Comparison of ENCODE assay signal across 16 cellular contexts in the genomic region with DNA sequence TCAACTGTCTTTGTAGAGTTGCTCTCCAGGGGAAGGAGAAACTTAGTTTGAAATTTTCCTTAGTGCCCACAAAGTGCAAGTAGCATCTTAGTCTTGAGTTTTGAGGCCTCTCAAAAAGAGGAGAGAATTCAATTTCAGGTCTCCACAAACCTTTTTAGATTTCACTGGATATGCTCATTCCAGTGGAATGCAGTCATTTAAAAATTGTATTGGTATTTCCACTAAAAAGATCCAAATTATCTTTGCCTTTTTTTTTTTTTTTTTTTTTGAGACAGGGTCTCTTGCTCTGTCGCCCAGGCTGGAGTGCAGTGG.
A peak's percentile ranks its signal among the peaks of the same experiment; 100 is the strongest.
DNase-seq lines count a peak whose midpoint lies in the region; ATAC-seq and TF ChIP-seq lines count a peak whose summit lies in the region.
"Had no signal": no experiment of that assay in that cellular context is flagged by ENCODE, and none has a peak within 500 bp of the region (broad histone marks: within the 10 kb centered on the region; RNA-seq: fewer than 3 reads in every experiment).

No MANE protein-coding gene starts in this region.

- TF ChIP-seq CTCF in 22Rv1 (IDR thresholded peaks at IDR 0.05) (0 out of 2 replicates have a peak, but pooled peaks have one; percentile 35), C4-2B (conservative IDR thresholded peaks at IDR 0.05) (peak; percentile 52; the same call in 1 of the 2 replicates), KMS-11 (conservative IDR thresholded peaks at IDR 0.05; ENCODE audit: low read depth, low read length) (peak; percentile 16; the same call in 1 of the 2 replicates)

- no peak for ATAC-seq in effector memory CD8-positive, alpha-beta T cell (replicated peaks)
- ATAC-seq: Panc1, Right ventricle myocardium inferior had no signal

- no peak for DNase-seq in effector memory CD8-positive, alpha-beta T cell
- DNase-seq in activated T-cell treated with anti-CD3 and anti-CD28 coated beads for 4 hours: no peak
- no peak for DNase-seq in erythroblast (lab: John Stamatoyannopoulos, UW)
- no peak for DNase-seq in stimulated activated CD4-positive, alpha-beta T cell treated with anti-CD3 and anti-CD28 coated beads, Interleukin-4, amount 100 ng/mL, for 1 hour
- DNase-seq: Karpas-422, MG63, NCI-H1436 treated with DMSO at 0.1 percent for 48 hours, NCI-H2029 had no signal

- peaks cover 39 to 40% of the 10 kb centered on the region in 2 donors for H3K4me1 Mint-ChIP-seq in effector memory CD8-positive, alpha-beta T cell (ENCODE audit: low read depth in 2 of 2)

- no peaks in the 10 kb centered on the region for H4K20me1 ChIP-seq in KMS-11 (ENCODE audit: insufficient read depth)

- H3K79me2 ChIP-seq in KMS-11 (ENCODE audit: insufficient read depth, low read depth): no peaks in the 10 kb centered on the region

- no peak overlapping the region for H3K9ac ChIP-seq in KMS-11

- H3K27ac Mint-ChIP-seq in effector memory CD8-positive, alpha-beta T cell: peak overlapping the region; percentile 97 to 98

- no peak overlapping the region for H3K4me3 ChIP-seq in KMS-11 (IDR thresholded peaks at IDR 0.05; ENCODE audit: insufficient read depth, low read depth, low read length)
- H3K4me3 ChIP-seq: MG63 had no signal

- H3K27ac ChIP-seq in 22Rv1: no peak overlapping the region
- H3K27ac ChIP-seq in C4-2B: no peak overlapping the region
- no peak overlapping the region for H3K27ac ChIP-seq in KMS-11
- H3K27ac ChIP-seq: HL-60 had no signal

- H3K4me3 Mint-ChIP-seq in effector memory CD8-positive, alpha-beta T cell: no peak overlapping the region
- H3K4me3 Mint-ChIP-seq: B cell, H9 had no signal

- H3K36me3 Mint-ChIP-seq in effector memory CD8-positive, alpha-beta T cell (ENCODE audit: insufficient read depth): peaks cover 17% of the 10 kb centered on the region

- H3K27me3 ChIP-seq in KMS-11 (ENCODE audit: insufficient read depth, low read depth): no peaks in the 10 kb centered on the region
- H3K27me3 ChIP-seq: MG63 had no signal

- H3K27me3 Mint-ChIP-seq in effector memory CD8-positive, alpha-beta T cell: no peaks in the 10 kb centered on the region
- H3K27me3 Mint-ChIP-seq: B cell had no signal

- no peaks in the 10 kb centered on the region for H3K4me1 ChIP-seq in KMS-11 (ENCODE audit: low read depth, poor library complexity, severe bottlenecking)

- no peak for TF ChIP-seq POLR2A in erythroblast (IDR thresholded peaks at IDR 0.05; ENCODE audit: low read length)

- no peak overlapping the region for H3K4me2 ChIP-seq in KMS-11

- no peak overlapping the region for H2AFZ ChIP-seq in KMS-11 (ENCODE audit: low read depth)

- H3K9me3 Mint-ChIP-seq in effector memory CD8-positive, alpha-beta T cell: no peaks in the 10 kb centered on the region
- H3K9me3 Mint-ChIP-seq: H9 had no signal

- no peaks in the 10 kb centered on the region for H3K36me3 ChIP-seq in KMS-11 (ENCODE audit: insufficient read depth)
- H3K36me3 ChIP-seq: MG63 had no signal
